Comparison of ENCODE assay signal across 8 cellular contexts in the genomic region with DNA sequence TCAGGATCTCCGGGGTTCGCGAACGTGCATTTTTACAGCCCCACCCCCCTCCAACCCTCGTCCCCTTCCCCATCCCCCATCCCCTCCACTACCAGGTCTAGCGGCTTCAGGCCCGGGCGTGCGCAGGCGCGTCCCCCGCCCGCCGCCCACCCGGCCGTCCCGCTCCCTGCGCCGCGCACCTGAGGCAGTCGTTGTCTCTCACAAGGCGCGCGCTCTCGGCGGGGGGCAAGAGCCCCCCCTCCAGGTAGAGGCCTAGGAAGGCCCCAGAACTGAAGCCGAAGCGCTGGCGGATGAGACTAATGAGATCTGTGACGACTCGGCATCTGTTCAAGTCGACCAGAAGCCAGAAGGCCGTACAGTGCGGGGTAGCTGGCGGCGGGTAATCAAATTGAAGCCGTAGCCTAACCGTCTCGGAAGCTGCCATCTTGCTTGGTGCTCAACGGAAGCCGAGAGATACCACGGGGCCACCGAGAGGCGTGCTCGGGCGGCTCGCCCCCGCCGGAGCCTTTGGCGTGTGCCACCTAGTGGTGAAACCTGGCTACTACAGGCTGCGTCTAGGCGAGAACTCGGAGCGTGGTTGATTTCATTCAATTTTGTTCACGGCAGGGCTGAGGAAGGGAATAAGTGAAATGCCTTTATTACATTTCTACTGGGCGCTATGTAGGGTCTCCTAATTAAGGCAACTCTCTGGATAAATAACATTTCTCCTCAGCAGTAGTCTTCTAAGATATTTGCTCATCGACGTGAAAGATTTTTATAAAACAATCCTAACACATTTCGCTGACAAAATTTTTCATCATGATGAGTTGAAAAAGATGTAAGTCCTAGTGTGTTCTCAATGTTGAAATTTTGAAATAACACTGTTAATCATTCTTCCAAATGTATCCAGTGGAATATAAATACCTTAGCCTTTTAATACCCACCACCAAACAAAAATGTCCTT. TPM values are rescaled to one million over a fixed set of nuclear protein-coding genes. Genes with fewer than 3 reads are reported as not detected.
DNase-seq lines count a peak whose midpoint lies in the region; TF ChIP-seq lines count a peak whose summit lies in the region.

COIL (minus strand) TSS at position 455 of the 943 bp plus-strand sequence; CDS start at position 424, 31 bp downstream.

- DNase-seq in GF-D8 (lab: John Stamatoyannopoulos, UW) (peak; percentile 80), HAP-1 (ENCODE audit: low spot score in 2 of 2) (peak; percentile 75 to 96), MG63 (peak; percentile 91), SHP77 treated with DMSO at 0.1 percent for 48 hours (lab: John Stamatoyannopoulos, UW) (peak; percentile 89), activated gamma-delta T cell (lab: John Stamatoyannopoulos, UW) (peak; percentile 56), foreskin fibroblast (peak; percentile 84 to 96), neuronal stem cell (ENCODE audit: low spot score) (peak; percentile 91), substantia nigra (lab: John Stamatoyannopoulos, UW) (peak; percentile 53 to 96 (median 87))

- H3K79me1 ChIP-seq in neuronal stem cell (ENCODE audit: low read depth, low read length), result peaks cover 6% of the 10 kb centered on the region

- H4K8ac ChIP-seq in neuronal stem cell (ENCODE audit: low read depth, low read length), result no peak within 1 kb of the TSS

- no CpG with 5 or more reads among the region's 59 CpGs for WGBS in neuronal stem cell (ENCODE audit: extremely low coverage in 2 of 2, insufficient read length in 2 of 2, insufficient replicate concordance in 1 of 2), 2 donors

- peak within 1 kb of the TSS; percentile 39 for H3K18ac ChIP-seq in neuronal stem cell (ENCODE audit: low read length)

- peak within 1 kb of the TSS; percentile 60 for H3K9ac ChIP-seq in neuronal stem cell (ENCODE audit: low read depth, low read length, poor library complexity)

- H3K36me3 ChIP-seq in HAP-1 (replicated peaks) (peaks cover 4% of the 10 kb centered on the region; the same call in 1 of the 2 replicates), MG63 (peaks cover 22% of the 10 kb centered on the region), neuronal stem cell (replicated peaks in 1 of 2; ENCODE audit: control insufficient read depth in 2 of 2, insufficient read depth in 2 of 2, low read length in 2 of 2) (peaks cover 0 to 15% of the 10 kb centered on the region in 2 donors)

- H3K23ac ChIP-seq in neuronal stem cell (ENCODE audit: low read depth, low read length, poor library complexity), result peak within 1 kb of the TSS; percentile 6

- H4K91ac ChIP-seq in neuronal stem cell (ENCODE audit: low read depth, low read length, poor library complexity), result no peak within 1 kb of the TSS

- peak within 1 kb of the TSS; percentile 54 for H3K4me2 ChIP-seq in neuronal stem cell (ENCODE audit: insufficient read depth, low read length, poor library complexity, severe bottlenecking)

- H3K27ac ChIP-seq in neuronal stem cell (replicated peaks; ENCODE audit: low read length), result peak within 1 kb of the TSS; percentile 99
- H3K27ac ChIP-seq in substantia nigra (ENCODE audit: low read depth, low read length, poor library complexity, severe bottlenecking), result peak within 1 kb of the TSS; percentile 85

- H2AK5ac ChIP-seq in neuronal stem cell (ENCODE audit: low read depth, low read length), result no peak within 1 kb of the TSS

- no peaks in the 10 kb centered on the region for H3K27me3 ChIP-seq in HAP-1 (ENCODE audit: low read depth)
- H3K27me3 ChIP-seq in MG63, result no peaks in the 10 kb centered on the region
- no peaks in the 10 kb centered on the region for H3K27me3 ChIP-seq in neuronal stem cell (ENCODE audit: control insufficient read depth in 3 of 3, insufficient read depth in 3 of 3, low read depth in 1 of 3, low read length in 3 of 3)

- in situ Hi-C loops in HAP-1 (cut with MboI; ENCODE audit: low sequenced_read_pairs), result no loop called here

- H2BK12ac ChIP-seq in neuronal stem cell (ENCODE audit: low read length), result no peak within 1 kb of the TSS

- H3K14ac ChIP-seq in neuronal stem cell (ENCODE audit: low read length), result no peak within 1 kb of the TSS

- H2BK5ac ChIP-seq in neuronal stem cell (ENCODE audit: low read length), result peak within 1 kb of the TSS; percentile 93

- peak; percentile 99 for TF ChIP-seq CTCF in foreskin fibroblast (IDR thresholded peaks at IDR 0.05; ENCODE audit: low read depth, low read length)

- H2AFZ ChIP-seq in neuronal stem cell (ENCODE audit: low read length), result peak within 1 kb of the TSS; percentile 93

- H3K9me3 ChIP-seq in HAP-1 (no peaks in the 10 kb centered on the region; the same call in 1 of the 2 replicates), MG63 (no peaks in the 10 kb centered on the region), neuronal stem cell (replicated peaks in 1 of 2; ENCODE audit: control insufficient read depth in 2 of 2, insufficient read depth in 1 of 2, low read depth in 1 of 2, low read length in 2 of 2) (no peaks in the 10 kb centered on the region)

- no peak within 1 kb of the TSS for H2BK15ac ChIP-seq in neuronal stem cell (ENCODE audit: low read length)

- no peak within 1 kb of the TSS for H3K4ac ChIP-seq in neuronal stem cell (ENCODE audit: low read length)

- H3K4me1 ChIP-seq in HAP-1, result peaks cover 3% of the 10 kb centered on the region
- peaks cover 2 to 3% of the 10 kb centered on the region in 2 donors for H3K4me1 ChIP-seq in neuronal stem cell (ENCODE audit: control insufficient read depth in 2 of 2, insufficient read depth in 1 of 2, low read depth in 1 of 2, low read length in 2 of 2)

- H3K4me3 ChIP-seq in HAP-1 (peak within 1 kb of the TSS; percentile 77), MG63 (peak within 1 kb of the TSS; percentile 99), foreskin fibroblast (ENCODE audit: low read depth in 1 of 2, low read length in 2 of 2) (peak within 1 kb of the TSS; percentile 56 to 94), neuronal stem cell (ENCODE audit: low read length in 2 of 2) (peak within 1 kb of the TSS; percentile 63 to 87)

- H2BK120ac ChIP-seq in neuronal stem cell (ENCODE audit: low read depth, low read length), result no peak within 1 kb of the TSS

RNA-seq across cellular contexts. Expression of gene COIL, which starts in this region (rescaled TPM):
- 14.2 and 19.3 TPM in 2 replicates for total RNA-seq in MG63 (2014; rRNA removed; shearing (Covaris generic); ENCODE audit: low replicate concordance)
- 21.0 TPM for polyA plus RNA-seq in neuronal stem cell (2013, experiment 1 of 2)
- polyA plus RNA-seq in neuronal stem cell (2013, experiment 2 of 2), result 21.7 TPM

Comparison
In these comparisons a context has a peak if more than half of its experiments do, and no peak if none do; other contexts are left out.
1. Peak in every context shown above with its lines: DNase-seq, H3K4me3 ChIP-seq and H3K27ac ChIP-seq.